In genomic region chr6:158686311-158686710, GRCh38 we compare ENCODE assay signal across 12 cellular contexts. TPM values are rescaled to one million over a fixed set of nuclear protein-coding genes. Genes with fewer than 3 reads are reported as not detected.
DNase-seq lines count a peak whose midpoint lies in the region; ATAC-seq, FAIRE-seq and TF ChIP-seq lines count a peak whose summit lies in the region.
"Had no signal": no experiment of that assay in that cellular context is flagged by ENCODE, and none has a peak within 500 bp of the region (broad histone marks: within the 10 kb centered on the region; RNA-seq: fewer than 3 reads in every experiment).

No MANE protein-coding gene starts in this region.

- H3K27ac ChIP-seq in left lung (peak overlapping the region; percentile 71 to 74), testis (no peak overlapping the region)
- H3K27ac ChIP-seq: pancreas had no signal

- H3K9me3 ChIP-seq in left lung (no peaks in the 10 kb centered on the region), testis (no peaks in the 10 kb centered on the region)
- H3K9me3 ChIP-seq: pancreas had no signal

- intact Hi-C loops in left lung (cut with DNase I) (no loop called here), testis (cut with DNase I; ENCODE audit: low total_unique reads) (no loop called here)

- DNase-seq in activated naive CD4-positive, alpha-beta T cell treated with anti-CD3 and anti-CD28 coated beads, Interleukin-2, amount 50 U/mL, for 16 hours = no peak
- DNase-seq in activated CD4-positive, alpha-beta memory T cell treated with anti-CD3 and anti-CD28 coated beads, Interleukin-2, amount 10 ng/mL, durations not matched to agents 7 days and 5 days = no peak
- peak in 1 of 2 donors; percentile 67 for DNase-seq in left lung
- no peak for DNase-seq in RCC 7860 (ENCODE audit: low spot score)
- no peak for DNase-seq in testis
- DNase-seq in NCI-H2196 (lab: John Stamatoyannopoulos, UW; ENCODE audit: unreplicated experiment) = no peak
- DNase-seq: caudate nucleus, NCI-H524, pancreas had no signal

- H3K4me1 ChIP-seq in left lung (peaks cover 12 to 61% of the 10 kb centered on the region in 2 donors), testis (no peaks in the 10 kb centered on the region)
- H3K4me1 ChIP-seq: pancreas had no signal

- peaks cover 70% of the 10 kb centered on the region for H3K4me1 Mint-ChIP-seq in activated naive CD4-positive, alpha-beta T cell treated with anti-CD3 and anti-CD28 coated beads, Interleukin-2, amount 50 U/mL, for 24 hours
- peaks cover 59% of the 10 kb centered on the region for H3K4me1 Mint-ChIP-seq in activated CD4-positive, alpha-beta memory T cell treated with anti-CD3 and anti-CD28 coated beads, Interleukin-2, amount 10 ng/mL, durations not matched to agents 7 days and 5 days

- H3K36me3 ChIP-seq in left lung (no peaks in the 10 kb centered on the region), testis (ENCODE audit: low read depth, missing control alignments) (no peaks in the 10 kb centered on the region)
- H3K36me3 ChIP-seq: pancreas had no signal

- no peak for TF ChIP-seq CTCF in left lung (IDR thresholded peaks at IDR 0.05)
- no peak for TF ChIP-seq CTCF in testis (IDR thresholded peaks at IDR 0.05)

- CTCF ChIA-PET in activated CD4-positive, alpha-beta memory T cell treated with anti-CD3 and anti-CD28 coated beads, Interleukin-2, amount 10 ng/mL, durations not matched to agents 7 days and 5 days (lab: Charles Lee) = interaction anchor here (1.2 to 1.7 kb wide), 3 partner anchors 41 to 472 kb away, joined by 3 to 7 read pairs (median 3); no protein-coding TSS in a partner anchor

- 87 to 88% methylated on average over 4 of the region's 4 CpGs for WGBS in testis, 2 donors

- H3K4me3 ChIP-seq in left lung (no peak overlapping the region), testis (no peak overlapping the region)
- H3K4me3 ChIP-seq: pancreas had no signal

- H3K27me3 Mint-ChIP-seq in activated naive CD4-positive, alpha-beta T cell treated with anti-CD3 and anti-CD28 coated beads, Interleukin-2, amount 50 U/mL, for 24 hours = no peaks in the 10 kb centered on the region
- no peaks in the 10 kb centered on the region for H3K27me3 Mint-ChIP-seq in activated CD4-positive, alpha-beta memory T cell treated with anti-CD3 and anti-CD28 coated beads, Interleukin-2, amount 10 ng/mL, durations not matched to agents 7 days and 5 days

- POLR2A ChIA-PET in activated CD4-positive, alpha-beta memory T cell treated with anti-CD3 and anti-CD28 coated beads, Interleukin-2, amount 10 ng/mL, durations not matched to agents 7 days and 5 days (lab: Charles Lee) = interaction anchor here (0.7 to 2.5 kb wide), 9 partner anchors 9 to 357 kb away, joined by 3 to 10 read pairs (median 3); partner anchors contain the start of genes DYNLT1 and SYTL3

- H3K27ac Mint-ChIP-seq in activated naive CD4-positive, alpha-beta T cell treated with anti-CD3 and anti-CD28 coated beads, Interleukin-2, amount 50 U/mL, for 24 hours = peak overlapping the region; percentile 65
- H3K27ac Mint-ChIP-seq in activated CD4-positive, alpha-beta memory T cell treated with anti-CD3 and anti-CD28 coated beads, Interleukin-2, amount 10 ng/mL, durations not matched to agents 7 days and 5 days = peak overlapping the region; percentile 73

- TF ChIP-seq POLR2A in testis (IDR thresholded peaks at IDR 0.05) = no peak

- H3K9me3 Mint-ChIP-seq in activated naive CD4-positive, alpha-beta T cell treated with anti-CD3 and anti-CD28 coated beads, Interleukin-2, amount 50 U/mL, for 24 hours = no peaks in the 10 kb centered on the region
- no peaks in the 10 kb centered on the region for H3K9me3 Mint-ChIP-seq in activated CD4-positive, alpha-beta memory T cell treated with anti-CD3 and anti-CD28 coated beads, Interleukin-2, amount 10 ng/mL, durations not matched to agents 7 days and 5 days

- ATAC-seq in left lung (peak; percentile 91), HG03280 (IDR thresholded peaks at IDR 0.05; ENCODE audit: unreplicated experiment) (no peak)

- H3K27me3 ChIP-seq in left lung (no peaks in the 10 kb centered on the region), testis (no peaks in the 10 kb centered on the region)
- H3K27me3 ChIP-seq: pancreas had no signal

- FAIRE-seq in RCC 7860 (lab: Jason Lieb, UNC) = no peak
- FAIRE-seq: H54, pancreas had no signal

- peaks cover 9% of the 10 kb centered on the region for H3K36me3 Mint-ChIP-seq in activated naive CD4-positive, alpha-beta T cell treated with anti-CD3 and anti-CD28 coated beads, Interleukin-2, amount 50 U/mL, for 24 hours
- peaks cover 65% of the 10 kb centered on the region for H3K36me3 Mint-ChIP-seq in activated CD4-positive, alpha-beta memory T cell treated with anti-CD3 and anti-CD28 coated beads, Interleukin-2, amount 10 ng/mL, durations not matched to agents 7 days and 5 days (ENCODE audit: low read depth)

- peak overlapping the region; percentile 24 for H3K4me3 Mint-ChIP-seq in activated naive CD4-positive, alpha-beta T cell treated with anti-CD3 and anti-CD28 coated beads, Interleukin-2, amount 50 U/mL, for 24 hours
- peak overlapping the region; percentile 24 for H3K4me3 Mint-ChIP-seq in activated CD4-positive, alpha-beta memory T cell treated with anti-CD3 and anti-CD28 coated beads, Interleukin-2, amount 10 ng/mL, durations not matched to agents 7 days and 5 days

RNA-seq across cellular contexts. Expression of gene SYTL3, which starts 36.5 kb away (rescaled TPM):
- total RNA-seq in activated CD4-positive, alpha-beta memory T cell treated with anti-CD3 and anti-CD28 coated beads, Interleukin-2, amount 10 ng/mL, durations not matched to agents 7 days and 5 days = 100 to 1,000 TPM; 133 to 135 TPM
- total RNA-seq in left lung (1 to 10 TPM; 6.5 to 9.1 TPM), testis (10 to 100 TPM; 10.2 to 11.0 TPM)
- polyA plus RNA-seq in testis (ENCODE audit: insufficient read depth, low read depth, low replicate concordance) = 7.0 TPM

RNA-seq across cellular contexts. Expression of gene DYNLT1, which starts 41.8 kb away (rescaled TPM):
- total RNA-seq in activated CD4-positive, alpha-beta memory T cell treated with anti-CD3 and anti-CD28 coated beads, Interleukin-2, amount 10 ng/mL, durations not matched to agents 7 days and 5 days = 100 to 1,000 TPM; 130 to 133 TPM
- 100 to 1,000 TPM; 147 to 163 TPM for total RNA-seq in left lung
- 100 to 1,000 TPM; 165 to 200 TPM for total RNA-seq in testis
- 319 TPM for polyA plus RNA-seq in testis (ENCODE audit: insufficient read depth, low read depth, low replicate concordance)

Comparison
In these comparisons a context has a peak if more than half of its experiments do, and no peak if none do; other contexts are left out.
1. H3K27ac ChIP-seq: peak in left lung (2 of 2); none in testis (0 of 2).
2. RNA of gene SYTL3, which starts 36.5 kb away (total RNA-seq): 133 to 135 TPM in activated CD4-positive, alpha-beta memory T cell treated with anti-CD3 and anti-CD28 coated beads, Interleukin-2, amount 10 ng/mL, durations not matched to agents 7 days and 5 days; 10.2 to 11.0 TPM in testis and 6.5 to 9.1 TPM in left lung; every median in the first group is over 10 times any median in the second.